22 cellular contexts compared by ENCODE assay signal in the genomic region with DNA sequence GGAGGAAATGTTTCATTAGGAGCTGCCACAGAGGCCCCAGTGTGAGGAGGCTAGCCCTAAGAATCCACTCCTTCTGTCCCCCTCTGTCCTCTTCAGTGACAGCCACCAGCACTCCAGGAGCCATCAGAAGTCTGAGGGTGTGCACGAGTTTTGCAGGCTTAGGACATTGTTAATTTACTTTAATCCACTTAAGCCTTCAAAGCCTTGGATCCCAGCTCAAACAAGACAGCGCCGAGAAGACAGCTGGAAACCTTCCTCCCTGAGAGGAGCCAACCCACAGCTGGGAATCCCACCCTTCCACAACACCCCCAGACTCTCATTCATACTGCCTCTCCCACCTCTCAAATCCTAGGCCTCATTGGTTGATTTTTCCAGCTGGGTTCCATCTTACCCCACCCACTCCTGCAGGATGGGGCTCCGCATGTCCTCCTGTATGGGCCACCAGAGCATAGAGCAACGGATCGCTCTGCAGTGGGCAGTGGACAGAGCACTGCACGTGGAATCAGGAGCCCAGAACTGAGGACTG.
DNase-seq lines count a peak whose midpoint lies in the region; ATAC-seq and TF ChIP-seq lines count a peak whose summit lies in the region.
"Had no signal": no experiment of that assay in that cellular context is flagged by ENCODE, and none has a peak within 500 bp of the region (broad histone marks: within the 10 kb centered on the region; RNA-seq: fewer than 3 reads in every experiment).

No MANE protein-coding gene starts in this region.

- peaks cover 6% of the 10 kb centered on the region for H3K36me3 Mint-ChIP-seq in nephron (ENCODE audit: low read depth)
- no peaks in the 10 kb centered on the region for H3K36me3 Mint-ChIP-seq in stimulated activated naive B cell treated with anti-CD40 and anti-IgM and Interleukin-4, amounts not matched to agents 10 μg/mL and 1 μg/mL and 100 μg/mL, for 72 hours
- H3K36me3 Mint-ChIP-seq: CD4-positive, CD25-positive, alpha-beta regulatory T cell had no signal

- 0 out of 22 replicates have a peak overlapping the region, but pooled peaks of 1 of the 11 experiments have one; percentile 15 for H3K9ac ChIP-seq in BLaER1 treated with 17β-estradiol and CSF1 and Interleukin-3, amounts not matched to agents 10 nM and 100 nM
- no peak overlapping the region for H3K9ac ChIP-seq in IMR-90 (ENCODE audit: low read depth, low read length)

- no peak overlapping the region for H3K4ac ChIP-seq in IMR-90 (ENCODE audit: low read depth, low read length)

- no peak overlapping the region for H2AK5ac ChIP-seq in IMR-90 (ENCODE audit: low read depth, low read length)

- peak overlapping the region in 9 of 11 experiments; percentile 26 to 88 (median 74); a peak in 18 of 22 replicates for H3K4me2 ChIP-seq in BLaER1 treated with 17β-estradiol and CSF1 and Interleukin-3, amounts not matched to agents 10 nM and 100 nM
- H3K4me2 ChIP-seq in IMR-90 (ENCODE audit: low read depth, low read length), result no peak overlapping the region

- no peak for TF ChIP-seq POLR2A in IMR-90 (IDR thresholded peaks at IDR 0.05; ENCODE audit: low read depth, low read length)
- TF ChIP-seq POLR2A in spleen (IDR thresholded peaks at IDR 0.05), result no peak

- H3K27ac ChIP-seq in BLaER1 treated with 17β-estradiol and CSF1 and Interleukin-3, amounts not matched to agents 10 nM and 100 nM, result no peak overlapping the region
- H3K27ac ChIP-seq in IMR-90 (ENCODE audit: insufficient read depth, low read length), result no peak overlapping the region
- no peak overlapping the region for H3K27ac ChIP-seq in spleen

- H4K8ac ChIP-seq in IMR-90 (ENCODE audit: low read depth in 2 of 2, low read length in 2 of 2), result no peak overlapping the region

- H3K79me1 ChIP-seq in IMR-90 (ENCODE audit: low read depth in 1 of 2, low read length in 2 of 2), result no peaks in the 10 kb centered on the region

- H3K4me1 ChIP-seq in BLaER1 treated with 17β-estradiol and CSF1 and Interleukin-3, amounts not matched to agents 10 nM and 100 nM, result peaks cover 1 to 67% (median 65%) of the 10 kb centered on the region in 10 experiments; a peak in 19 of 20 replicates
- peaks cover 1% of the 10 kb centered on the region; the same call in 1 of the 2 replicates for H3K4me1 ChIP-seq in IMR-90 (ENCODE audit: control insufficient read depth, insufficient read depth, low read length)
- peaks cover 0 to 20% (median 7%) of the 10 kb centered on the region in 6 donors for H3K4me1 ChIP-seq in spleen
- H3K4me1 ChIP-seq: HAP-1 had no signal

- H3K56ac ChIP-seq in IMR-90 (ENCODE audit: extremely low read depth, insufficient read depth, low read length), result no peak overlapping the region

- H2BK5ac ChIP-seq in IMR-90 (ENCODE audit: low read depth, low read length, poor library complexity, severe bottlenecking), result no peak overlapping the region

- peak overlapping the region; percentile 19 to 29 (median 25) for H3K4me3 Mint-ChIP-seq in nephron
- no peak overlapping the region for H3K4me3 Mint-ChIP-seq in stimulated activated naive B cell treated with anti-CD40 and anti-IgM and Interleukin-4, amounts not matched to agents 10 μg/mL and 1 μg/mL and 100 μg/mL, for 72 hours
- H3K4me3 Mint-ChIP-seq: CD4-positive, CD25-positive, alpha-beta regulatory T cell had no signal

- peak overlapping the region; percentile 67 for H2AK9ac ChIP-seq in IMR-90 (replicated peaks; ENCODE audit: low read depth, low read length, poor library complexity)

- H3K9me3 ChIP-seq in BLaER1 treated with 17β-estradiol and CSF1 and Interleukin-3, amounts not matched to agents 10 nM and 100 nM (replicated peaks in 1 of 11), result no peaks in the 10 kb centered on the region
- H3K9me3 ChIP-seq in IMR-90 (ENCODE audit: control insufficient read depth, insufficient read depth, low read length), result no peaks in the 10 kb centered on the region
- H3K9me3 ChIP-seq in spleen, result no peaks in the 10 kb centered on the region
- H3K9me3 ChIP-seq: HAP-1 had no signal

- in situ Hi-C loops in IMR-90 (cut with MboI; ENCODE audit: low sequenced_read_pairs), result loop anchor here (10.0 kb wide), 1 partner anchor 78 kb away; the partner anchor contains the start of gene SEMA5B

- no peak overlapping the region for H3K14ac ChIP-seq in IMR-90 (replicated peaks; ENCODE audit: low read depth, low read length)

- H3K9me3 Mint-ChIP-seq in nephron, result peaks cover 5% of the 10 kb centered on the region
- no peaks in the 10 kb centered on the region for H3K9me3 Mint-ChIP-seq in stimulated activated naive B cell treated with anti-CD40 and anti-IgM and Interleukin-4, amounts not matched to agents 10 μg/mL and 1 μg/mL and 100 μg/mL, for 72 hours
- H3K9me3 Mint-ChIP-seq: CD4-positive, CD25-positive, alpha-beta regulatory T cell had no signal

- 26% methylated on average over 6 of the region's 7 CpGs; no CpG with 5 or more reads in 1 of the 2 experiments for WGBS in IMR-90 (ENCODE audit: extremely low coverage in 2 of 2, insufficient read length in 1 of 2), 2 experiments
- WGBS in spleen, 5 donors, result 71 to 88% (median 85%) methylated on average over 7 of the region's 7 CpGs

- H3K27ac Mint-ChIP-seq in nephron, result peak overlapping the region; percentile 94 to 98 (median 96)
- no peak overlapping the region for H3K27ac Mint-ChIP-seq in stimulated activated naive B cell treated with anti-CD40 and anti-IgM and Interleukin-4, amounts not matched to agents 10 μg/mL and 1 μg/mL and 100 μg/mL, for 72 hours
- H3K27ac Mint-ChIP-seq: CD4-positive, CD25-positive, alpha-beta regulatory T cell had no signal

- DNase-seq in IMR-90 (no peak), SK-N-DZ (ENCODE audit: low spot score) (peak; percentile 55), spleen (no peak), pons (ENCODE audit: low spot score) (no peak)
- DNase-seq in stimulated activated naive B cell treated with anti-CD40 and anti-IgM and Interleukin-4, amounts not matched to agents 10 μg/mL and 1 μg/mL and 100 μg/mL, for 72 hours, result no peak
- DNase-seq: ACHN; CD4-positive, CD25-positive, alpha-beta regulatory T cell; COR-L47; DMS153; GDM1; Kasumi-1; MG63; NCI-H1092; NCI-H1436 treated with DMSO at 0.1 percent for 48 hours; NCI-H2081; NCI-H2171 treated with DMSO at 0.1 percent for 48 hours; NCI-H446; OCI-M1; RPMI8226 had no signal

- H3K27me3 Mint-ChIP-seq in nephron (ENCODE audit: low read depth), result peaks cover 8% of the 10 kb centered on the region
- H3K27me3 Mint-ChIP-seq in stimulated activated naive B cell treated with anti-CD40 and anti-IgM and Interleukin-4, amounts not matched to agents 10 μg/mL and 1 μg/mL and 100 μg/mL, for 72 hours, result no peaks in the 10 kb centered on the region

- H3K27me3 ChIP-seq in BLaER1 treated with 17β-estradiol and CSF1 and Interleukin-3, amounts not matched to agents 10 nM and 100 nM, result no peaks in the 10 kb centered on the region
- H3K27me3 ChIP-seq in IMR-90 (ENCODE audit: control insufficient read depth, insufficient read depth, low read length), result peaks cover 31% of the 10 kb centered on the region
- H3K27me3 ChIP-seq in spleen (replicated peaks in 1 of 7), result peaks cover 0 to 10% (median 0%) of the 10 kb centered on the region in 7 donors
- H3K27me3 ChIP-seq: MG63 had no signal

- dilution Hi-C loops in IMR-90 (cut with HindIII; ENCODE audit: low sequenced_read_pairs, unreplicated experiment), result no loop called here

- TF ChIP-seq RAD21 in IMR-90 (IDR thresholded peaks at IDR 0.05; ENCODE audit: low read length), result no peak

- no peak overlapping the region for H3K23ac ChIP-seq in IMR-90 (ENCODE audit: low read depth, low read length)

- H3K18ac ChIP-seq in IMR-90 (ENCODE audit: low read depth, low read length), result no peak overlapping the region

- no peaks in the 10 kb centered on the region for H3K36me3 ChIP-seq in BLaER1 treated with 17β-estradiol and CSF1 and Interleukin-3, amounts not matched to agents 10 nM and 100 nM
- H3K36me3 ChIP-seq in IMR-90 (ENCODE audit: control insufficient read depth, insufficient read depth, low read length), result no peaks in the 10 kb centered on the region
- no peaks in the 10 kb centered on the region for H3K36me3 ChIP-seq in spleen
- H3K36me3 ChIP-seq: HAP-1, MG63 had no signal

- intact Hi-C loops in IMR-90 (cut with micrococcal nuclease), result loop anchor here (10.0 kb wide), 1 partner anchor 382 kb away; the partner anchor contains the start of genes DTX3L and PARP9
- intact Hi-C loops in spleen (cut with DNase I; ENCODE audit: low total_unique reads), result loop anchor here (10.0 kb wide), 2 partner anchors 78 to 318 kb away; partner anchors contain the start of gene SEMA5B

- no peak overlapping the region for H4K5ac ChIP-seq in IMR-90 (ENCODE audit: low read depth, low read length)

- TF ChIP-seq CTCF in IMR-90 (conservative IDR thresholded peaks at IDR 0.05; ENCODE audit: low read depth, low read length), result no peak
- no peak for TF ChIP-seq CTCF in nephron (IDR thresholded peaks at IDR 0.05; ENCODE audit: unreplicated experiment in 3 of 3)
- no peak for TF ChIP-seq CTCF in spleen (IDR thresholded peaks at IDR 0.05 in 8 of 11, conservative IDR thresholded peaks at IDR 0.05 in 3 of 11)

- H4K91ac ChIP-seq in IMR-90 (ENCODE audit: insufficient read depth, low read depth, low read length), result no peak overlapping the region

- no peaks in the 10 kb centered on the region for H3K9me1 ChIP-seq in IMR-90 (ENCODE audit: insufficient read depth, low read length)

- no peak overlapping the region for H2BK20ac ChIP-seq in IMR-90 (ENCODE audit: low read depth, low read length)

- H3K4me3 ChIP-seq in BLaER1 treated with 17β-estradiol and CSF1 and Interleukin-3, amounts not matched to agents 10 nM and 100 nM, result no peak overlapping the region
- no peak overlapping the region for H3K4me3 ChIP-seq in IMR-90 (ENCODE audit: insufficient read depth, low read depth, low read length)
- no peak overlapping the region for H3K4me3 ChIP-seq in spleen
- H3K4me3 ChIP-seq: HAP-1, MG63 had no signal

- H3K4me1 Mint-ChIP-seq in nephron, result peaks cover 56% of the 10 kb centered on the region
- H3K4me1 Mint-ChIP-seq in stimulated activated naive B cell treated with anti-CD40 and anti-IgM and Interleukin-4, amounts not matched to agents 10 μg/mL and 1 μg/mL and 100 μg/mL, for 72 hours, result peaks cover 32 to 47% of the 10 kb centered on the region in 2 donors
- H3K4me1 Mint-ChIP-seq: CD4-positive, CD25-positive, alpha-beta regulatory T cell had no signal

- no TSS peak for BruUV-seq in IMR-90 (replicated peaks; lab: Mats Ljungman, UMichigan)

- H4K20me1 ChIP-seq in BLaER1 treated with 17β-estradiol and CSF1 and Interleukin-3, amounts not matched to agents 10 nM and 100 nM, result no peaks in the 10 kb centered on the region; a peak in 2 of 22 replicates
- no peaks in the 10 kb centered on the region for H4K20me1 ChIP-seq in IMR-90 (ENCODE audit: insufficient read depth, low read length)

- ATAC-seq in IMR-90 (ENCODE audit: low read depth), result no peak
- ATAC-seq in stimulated activated naive B cell treated with anti-CD40 and anti-IgM and Interleukin-4, amounts not matched to agents 10 μg/mL and 1 μg/mL and 100 μg/mL, for 72 hours (replicated peaks), result no peak

- H2AFZ ChIP-seq in IMR-90 (replicated peaks; ENCODE audit: low read length, poor library complexity), result no peak overlapping the region

- H2BK120ac ChIP-seq in IMR-90 (ENCODE audit: low read depth, low read length), result no peak overlapping the region

- POLR2A ChIA-PET in IMR-90 (lab: Charles Lee; ENCODE audit: unreplicated experiment), result no interaction called here

- CTCF ChIA-PET in IMR-90 (lab: Yijun Ruan, JAX), result no interaction called here

- no peak overlapping the region for H2BK15ac ChIP-seq in IMR-90 (ENCODE audit: low read depth, low read length)

TF ChIP-seq in IMR-90, 13 proteins besides CTCF, POLR2A, EP300 and RAD21 (continues in another document):
- TF ChIP-seq SMC3 (IDR thresholded peaks at IDR 0.05; ENCODE audit: low read depth, low read length), result no peak

Comparison
In these comparisons a context has a peak if more than half of its experiments do, and no peak if none do; other contexts are left out.
1. H3K4me3 Mint-ChIP-seq: peak in nephron (3 of 3); none in stimulated activated naive B cell treated with anti-CD40 and anti-IgM and Interleukin-4, amounts not matched to agents 10 μg/mL and 1 μg/mL and 100 μg/mL, for 72 hours (0 of 2).